In genomic region chr10:71433983-71434744, GRCh38 we compare ENCODE assay signal across 13 cellular contexts. TPM values are rescaled to one million over a fixed set of nuclear protein-coding genes. Genes with fewer than 3 reads are reported as not detected.
DNase-seq lines count a peak whose midpoint lies in the region; ATAC-seq and TF ChIP-seq lines count a peak whose summit lies in the region.
"Had no signal": no experiment of that assay in that cellular context is flagged by ENCODE, and none has a peak within 500 bp of the region (broad histone marks: within the 10 kb centered on the region; RNA-seq: fewer than 3 reads in every experiment).

No MANE protein-coding gene starts in this region.

- H3K4me1 ChIP-seq in RWPE2 (ENCODE audit: insufficient read depth, poor library complexity, severe bottlenecking) = no peaks in the 10 kb centered on the region
- H3K4me1 ChIP-seq: suprapubic skin had no signal

- in situ Hi-C loops in GM13976 (cut with MboI; ENCODE audit: low sequenced_read_pairs, unreplicated experiment) = no loop called here

- TF ChIP-seq CTCF in RWPE2 (IDR thresholded peaks at IDR 0.05; ENCODE audit: poor library complexity, severe bottlenecking) (no peak), GM13976 (IDR thresholded peaks at IDR 0.05; ENCODE audit: borderline replicate concordance, control extremely low read depth, extremely low read depth, insufficient read depth, missing control alignments) (no peak)

- H3K36me3 ChIP-seq in H7 (replicated peaks; ENCODE audit: control insufficient read depth, insufficient read depth, low read length) = no peaks in the 10 kb centered on the region
- H3K36me3 ChIP-seq in RWPE2 (ENCODE audit: low read depth) = no peaks in the 10 kb centered on the region
- H3K36me3 ChIP-seq: suprapubic skin had no signal

- H3K4me3 ChIP-seq in H7 (ENCODE audit: insufficient read depth, low read depth, low read length) (no peak overlapping the region), RWPE2 (ENCODE audit: severe bottlenecking) (no peak overlapping the region)
- H3K4me3 ChIP-seq: suprapubic skin had no signal

- intact Hi-C loops in sciatic nerve (cut with DNase I) = no loop called here

- ATAC-seq in RWPE2 (ENCODE audit: low read depth) (no peak; the same call in 2 of the 3 replicates), esophagus mucosa (peak; percentile 45), sciatic nerve (no peak), HG02798 (IDR thresholded peaks at IDR 0.05; ENCODE audit: poor library complexity, unreplicated experiment) (no peak), HG03097 (IDR thresholded peaks at IDR 0.05; ENCODE audit: low FRiP score, unreplicated experiment) (no peak)

- H3K9me3 ChIP-seq in RWPE2 (ENCODE audit: severe bottlenecking) = no peaks in the 10 kb centered on the region
- H3K9me3 ChIP-seq: suprapubic skin had no signal

- H3K27ac ChIP-seq in RWPE2 (ENCODE audit: poor library complexity, severe bottlenecking) = no peak overlapping the region
- H3K27ac ChIP-seq: C4-2B, suprapubic skin had no signal

- no peaks in the 10 kb centered on the region for H3K27me3 ChIP-seq in H7 (ENCODE audit: control insufficient read depth, insufficient read depth, low read length)
- no peaks in the 10 kb centered on the region for H3K27me3 ChIP-seq in RWPE2 (ENCODE audit: insufficient read depth, poor library complexity, severe bottlenecking)

- DNase-seq in H7 (peak; percentile 10), RWPE2 (ENCODE audit: low spot score) (peak; percentile 34), sciatic nerve (ENCODE audit: low spot score) (peak; percentile 45), GM13976 (ENCODE audit: low spot score) (no peak)
- DNase-seq: activated CD4-positive, alpha-beta T cell treated with anti-CD3 and anti-CD28 coated beads, Interleukin-2, amount 50 U/mL, for 48 hours; DMS79 treated with DMSO at 0.1 percent for 48 hours; effector CD4-positive, alpha-beta T cell; Karpas-422 had no signal

RNA-seq across cellular contexts. Expression of gene CDH23, which starts 37.4 kb away (rescaled TPM):
- total RNA-seq in H7 (2014; rRNA removed; shearing (Covaris generic)) = 4.5 and 4.7 TPM in 2 replicates
- total RNA-seq in esophagus mucosa (1.3 TPM), sciatic nerve (20.1 TPM)
